ENCODE assay signal across 16 cellular contexts in the genomic region with DNA sequence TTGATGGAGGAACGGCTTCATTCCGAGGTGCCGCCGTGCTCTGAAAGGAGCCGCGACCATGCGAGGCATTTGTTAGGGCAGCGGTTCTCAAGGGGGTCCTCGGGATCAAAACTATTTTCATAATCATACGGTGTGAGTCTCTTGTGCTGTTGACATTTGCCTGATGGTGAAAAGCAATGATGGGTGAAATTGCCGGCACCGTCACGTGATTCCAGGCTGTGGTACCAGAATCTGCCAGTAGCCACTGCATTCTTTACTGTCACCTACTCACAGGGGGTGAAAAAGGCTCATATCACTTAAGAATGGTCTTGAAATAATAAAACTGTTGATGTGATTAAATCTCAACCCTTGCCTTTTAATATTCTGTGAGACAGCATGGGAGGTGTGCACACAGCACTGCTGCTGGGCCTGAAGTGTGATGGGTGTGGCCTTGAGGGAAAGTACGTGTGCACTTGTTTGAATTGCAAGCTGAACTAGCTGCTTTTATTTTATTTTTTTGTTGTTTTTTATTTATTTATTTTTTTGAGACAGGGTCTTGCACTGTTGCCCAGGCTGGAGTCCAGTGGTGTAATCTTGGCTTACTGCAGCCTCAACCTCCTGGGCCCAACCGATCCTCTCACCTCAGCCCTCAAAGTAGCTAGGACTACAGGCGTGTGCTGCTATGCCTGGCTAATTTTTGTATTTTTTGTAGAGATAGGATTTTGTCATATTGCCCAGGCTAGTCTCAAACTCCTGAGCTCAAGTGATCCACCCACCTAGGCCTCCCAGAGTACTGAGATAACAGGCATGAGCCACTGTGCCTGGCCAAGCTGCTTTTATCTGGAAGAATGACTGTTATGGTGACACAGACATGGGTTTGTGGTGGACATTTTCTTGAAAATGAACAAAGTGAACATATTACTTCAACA. TPM values are rescaled to one million over a fixed set of nuclear protein-coding genes. Genes with fewer than 3 reads are reported as not detected.
DNase-seq lines count a peak whose midpoint lies in the region; ATAC-seq and TF ChIP-seq lines count a peak whose summit lies in the region.
"Had no signal": no experiment of that assay in that cellular context is flagged by ENCODE, and none has a peak within 500 bp of the region (broad histone marks: within the 10 kb centered on the region; RNA-seq: fewer than 3 reads in every experiment).

No MANE protein-coding gene starts in this region.

- DNase-seq in Right ventricle myocardium inferior (ENCODE audit: missing footprints): no peak
- no peak for DNase-seq in right atrium auricular region (ENCODE audit: low spot score)
- peak; percentile 48 to 64 for DNase-seq in NCI-H526 (lab: John Stamatoyannopoulos, UW)
- no peak for DNase-seq in glutamatergic neuron
- DNase-seq in stimulated activated naive B cell treated with anti-CD40 and anti-IgM and Interleukin-4, amounts not matched to agents 10 μg/mL and 1 μg/mL and 100 μg/mL, for 72 hours: no peak
- DNase-seq in RWPE1 (ENCODE audit: low spot score): no peak
- DNase-seq in head of caudate nucleus: no peak
- DNase-seq: activated CD4-positive, alpha-beta T cell treated with anti-CD3 and anti-CD28 coated beads, Interleukin-2, amount 50 U/mL, for 48 hours; activated naive CD4-positive, alpha-beta T cell treated with Interleukin-2 at 50 U/mL for 16 hours; stimulated activated CD8-positive, alpha-beta memory T cell treated with anti-CD3 and anti-CD28 coated beads, Interleukin-4, amount 100 ng/mL, for 48 hours; T-helper 1 cell had no signal

- POLR2A ChIA-PET in RWPE1 (lab: Yijun Ruan, JAX; ENCODE audit: low non-redundant PET): no interaction called here

- CTCF ChIA-PET in RWPE1 (lab: Yijun Ruan, JAX): interaction anchor here (0.6 to 1.5 kb wide), 2 partner anchors 123 to 202 kb away, joined by 3 to 4 read pairs; no protein-coding TSS in a partner anchor

- intact Hi-C loops in Right ventricle myocardium inferior (cut with DNase I): no loop called here
- intact Hi-C loops in head of caudate nucleus (cut with DNase I): no loop called here

- peaks cover 0 to under 1% of the 10 kb centered on the region in 2 donors for H3K4me1 ChIP-seq in right atrium auricular region
- H3K4me1 ChIP-seq: HAP-1 had no signal

- no peak overlapping the region for H3K4me3 ChIP-seq in right atrium auricular region
- H3K4me3 ChIP-seq: gastroesophageal sphincter, HAP-1 had no signal

- peaks cover 2% of the 10 kb centered on the region for H3K27me3 Mint-ChIP-seq in glutamatergic neuron (ENCODE audit: unreplicated experiment)
- no peaks in the 10 kb centered on the region for H3K27me3 Mint-ChIP-seq in stimulated activated naive B cell treated with anti-CD40 and anti-IgM and Interleukin-4, amounts not matched to agents 10 μg/mL and 1 μg/mL and 100 μg/mL, for 72 hours
- H3K27me3 Mint-ChIP-seq: progenitor cell of endocrine pancreas, type B pancreatic cell had no signal

- H3K4me3 Mint-ChIP-seq in glutamatergic neuron (ENCODE audit: unreplicated experiment): no peak overlapping the region
- no peak overlapping the region for H3K4me3 Mint-ChIP-seq in stimulated activated naive B cell treated with anti-CD40 and anti-IgM and Interleukin-4, amounts not matched to agents 10 μg/mL and 1 μg/mL and 100 μg/mL, for 72 hours
- H3K4me3 Mint-ChIP-seq: type B pancreatic cell had no signal

- no peak overlapping the region for H3K27ac Mint-ChIP-seq in glutamatergic neuron (ENCODE audit: unreplicated experiment)
- peak overlapping the region; percentile 17 for H3K27ac Mint-ChIP-seq in stimulated activated naive B cell treated with anti-CD40 and anti-IgM and Interleukin-4, amounts not matched to agents 10 μg/mL and 1 μg/mL and 100 μg/mL, for 72 hours
- H3K27ac Mint-ChIP-seq: progenitor cell of endocrine pancreas, type B pancreatic cell had no signal

- H3K36me3 Mint-ChIP-seq in glutamatergic neuron (ENCODE audit: unreplicated experiment): no peaks in the 10 kb centered on the region
- H3K36me3 Mint-ChIP-seq in stimulated activated naive B cell treated with anti-CD40 and anti-IgM and Interleukin-4, amounts not matched to agents 10 μg/mL and 1 μg/mL and 100 μg/mL, for 72 hours: peaks cover 20 to 35% of the 10 kb centered on the region in 2 donors

- H3K9me3 ChIP-seq in right atrium auricular region: no peaks in the 10 kb centered on the region
- H3K9me3 ChIP-seq: gastroesophageal sphincter, HAP-1 had no signal

- no peak overlapping the region for H3K27ac ChIP-seq in right atrium auricular region
- no peak overlapping the region for H3K27ac ChIP-seq in RWPE1

- H3K9me3 Mint-ChIP-seq in glutamatergic neuron (ENCODE audit: unreplicated experiment): no peaks in the 10 kb centered on the region
- no peaks in the 10 kb centered on the region for H3K9me3 Mint-ChIP-seq in stimulated activated naive B cell treated with anti-CD40 and anti-IgM and Interleukin-4, amounts not matched to agents 10 μg/mL and 1 μg/mL and 100 μg/mL, for 72 hours
- H3K9me3 Mint-ChIP-seq: type B pancreatic cell had no signal

- H3K4me1 Mint-ChIP-seq in glutamatergic neuron (ENCODE audit: low read depth, unreplicated experiment): peaks cover 21% of the 10 kb centered on the region
- H3K4me1 Mint-ChIP-seq in stimulated activated naive B cell treated with anti-CD40 and anti-IgM and Interleukin-4, amounts not matched to agents 10 μg/mL and 1 μg/mL and 100 μg/mL, for 72 hours: peaks cover 3 to 18% of the 10 kb centered on the region in 2 donors

- peaks cover 39% of the 10 kb centered on the region for H3K36me3 ChIP-seq in right atrium auricular region

- TF ChIP-seq CTCF in right atrium auricular region (IDR thresholded peaks at IDR 0.05) (no peak), glutamatergic neuron (IDR thresholded peaks at IDR 0.05; ENCODE audit: partially characterized antibody, unreplicated experiment) (peak; percentile 10), RWPE1 (conservative IDR thresholded peaks at IDR 0.05; ENCODE audit: low read depth) (no peak)

- no peaks in the 10 kb centered on the region for H3K27me3 ChIP-seq in right atrium auricular region
- H3K27me3 ChIP-seq: gastroesophageal sphincter had no signal

- ATAC-seq in Right ventricle myocardium inferior (peak; percentile 23), GM21737 (IDR thresholded peaks at IDR 0.05; ENCODE audit: unreplicated experiment) (no peak)
- ATAC-seq in stimulated activated naive B cell treated with anti-CD40 and anti-IgM and Interleukin-4, amounts not matched to agents 10 μg/mL and 1 μg/mL and 100 μg/mL, for 72 hours (replicated peaks): no peak
- ATAC-seq: gastroesophageal sphincter had no signal

RNA-seq across cellular contexts. Expression of a gene that starts 58.8 kb away (rescaled TPM):
- total RNA-seq in Right ventricle myocardium inferior (21.8 TPM), right atrium auricular region (10 to 100 TPM; 16.2 to 16.9 TPM), glutamatergic neuron (ENCODE audit: unreplicated experiment) (48.2 TPM)

RNA-seq across cellular contexts. Expression of a gene that starts 59.7 kb away (rescaled TPM):
- total RNA-seq in Right ventricle myocardium inferior (5.0 TPM), right atrium auricular region (10 to 100 TPM in 1 of 2 donors, 1 to 10 TPM in 1; 4.5 to 26.1 TPM), glutamatergic neuron (ENCODE audit: unreplicated experiment) (312 TPM)

Comparison
In these comparisons a context has a peak if more than half of its experiments do, and no peak if none do; other contexts are left out.
1. DNase-seq: peak in NCI-H526 (2 of 2); none in Right ventricle myocardium inferior (single experiment), right atrium auricular region (single experiment), glutamatergic neuron (single experiment), stimulated activated naive B cell treated with anti-CD40 and anti-IgM and Interleukin-4, amounts not matched to agents 10 μg/mL and 1 μg/mL and 100 μg/mL, for 72 hours (single experiment), RWPE1 (single experiment) and head of caudate nucleus (0 of 42).
2. RNA of a gene that starts 59.7 kb away (total RNA-seq): 312 TPM in glutamatergic neuron (single experiment); 4.5 to 26.1 TPM in right atrium auricular region and 5.0 TPM in Right ventricle myocardium inferior (single experiment); every median in the first group is over 10 times any median in the second.